1 cellular context compared by ENCODE assay signal in genomic region chr17:58391302-58391984, GRCh38.
TF ChIP-seq lines count a peak whose summit lies in the region.

No MANE protein-coding gene starts in this region.

TF ChIP-seq in HepG2, 621 proteins besides CTCF, POLR2A, EP300 and RAD21 (continued from another document and continues in another):
- TF ChIP-seq, protein P1, sequence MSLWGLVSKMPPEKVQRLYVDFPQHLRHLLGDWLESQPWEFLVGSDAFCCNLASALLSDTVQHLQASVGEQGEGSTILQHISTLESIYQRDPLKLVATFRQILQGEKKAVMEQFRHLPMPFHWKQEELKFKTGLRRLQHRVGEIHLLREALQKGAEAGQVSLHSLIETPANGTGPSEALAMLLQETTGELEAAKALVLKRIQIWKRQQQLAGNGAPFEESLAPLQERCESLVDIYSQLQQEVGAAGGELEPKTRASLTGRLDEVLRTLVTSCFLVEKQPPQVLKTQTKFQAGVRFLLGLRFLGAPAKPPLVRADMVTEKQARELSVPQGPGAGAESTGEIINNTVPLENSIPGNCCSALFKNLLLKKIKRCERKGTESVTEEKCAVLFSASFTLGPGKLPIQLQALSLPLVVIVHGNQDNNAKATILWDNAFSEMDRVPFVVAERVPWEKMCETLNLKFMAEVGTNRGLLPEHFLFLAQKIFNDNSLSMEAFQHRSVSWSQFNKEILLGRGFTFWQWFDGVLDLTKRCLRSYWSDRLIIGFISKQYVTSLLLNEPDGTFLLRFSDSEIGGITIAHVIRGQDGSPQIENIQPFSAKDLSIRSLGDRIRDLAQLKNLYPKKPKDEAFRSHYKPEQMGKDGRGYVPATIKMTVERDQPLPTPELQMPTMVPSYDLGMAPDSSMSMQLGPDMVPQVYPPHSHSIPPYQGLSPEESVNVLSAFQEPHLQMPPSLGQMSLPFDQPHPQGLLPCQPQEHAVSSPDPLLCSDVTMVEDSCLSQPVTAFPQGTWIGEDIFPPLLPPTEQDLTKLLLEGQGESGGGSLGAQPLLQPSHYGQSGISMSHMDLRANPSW (CRISPR knock-in tag; IDR thresholded peaks at IDR 0.05; ENCODE audit: borderline replicate concordance): peak; percentile 99
- peak; percentile 62; the same call in 1 of the 2 replicates for TF ChIP-seq HOXA9 (CRISPR knock-in tag; IDR thresholded peaks at IDR 0.05; ENCODE audit: borderline replicate concordance)
- peak; percentile 99 for TF ChIP-seq ERF (CRISPR knock-in tag; IDR thresholded peaks at IDR 0.05)
- TF ChIP-seq RFX3 (CRISPR knock-in tag; IDR thresholded peaks at IDR 0.05): peak; percentile 50; the same call in 1 of the 2 replicates
- peak; percentile 98 for TF ChIP-seq TARDBP (CRISPR knock-in tag; IDR thresholded peaks at IDR 0.05)
- TF ChIP-seq, protein P2, sequence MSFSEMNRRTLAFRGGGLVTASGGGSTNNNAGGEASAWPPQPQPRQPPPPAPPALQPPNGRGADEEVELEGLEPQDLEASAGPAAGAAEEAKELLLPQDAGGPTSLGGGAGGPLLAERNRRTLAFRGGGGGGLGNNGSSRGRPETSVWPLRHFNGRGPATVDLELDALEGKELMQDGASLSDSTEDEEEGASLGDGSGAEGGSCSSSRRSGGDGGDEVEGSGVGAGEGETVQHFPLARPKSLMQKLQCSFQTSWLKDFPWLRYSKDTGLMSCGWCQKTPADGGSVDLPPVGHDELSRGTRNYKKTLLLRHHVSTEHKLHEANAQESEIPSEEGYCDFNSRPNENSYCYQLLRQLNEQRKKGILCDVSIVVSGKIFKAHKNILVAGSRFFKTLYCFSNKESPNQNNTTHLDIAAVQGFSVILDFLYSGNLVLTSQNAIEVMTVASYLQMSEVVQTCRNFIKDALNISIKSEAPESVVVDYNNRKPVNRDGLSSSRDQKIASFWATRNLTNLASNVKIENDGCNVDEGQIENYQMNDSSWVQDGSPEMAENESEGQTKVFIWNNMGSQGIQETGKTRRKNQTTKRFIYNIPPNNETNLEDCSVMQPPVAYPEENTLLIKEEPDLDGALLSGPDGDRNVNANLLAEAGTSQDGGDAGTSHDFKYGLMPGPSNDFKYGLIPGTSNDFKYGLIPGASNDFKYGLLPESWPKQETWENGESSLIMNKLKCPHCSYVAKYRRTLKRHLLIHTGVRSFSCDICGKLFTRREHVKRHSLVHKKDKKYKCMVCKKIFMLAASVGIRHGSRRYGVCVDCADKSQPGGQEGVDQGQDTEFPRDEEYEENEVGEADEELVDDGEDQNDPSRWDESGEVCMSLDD (CRISPR knock-in tag; IDR thresholded peaks at IDR 0.05; ENCODE audit: borderline replicate concordance): peak; percentile 90; the same call in 1 of the 2 replicates
- TF ChIP-seq ZNF431 (CRISPR knock-in tag; IDR thresholded peaks at IDR 0.05; ENCODE audit: borderline replicate concordance, low read depth): peak; percentile 98
- TF ChIP-seq, protein P3, sequence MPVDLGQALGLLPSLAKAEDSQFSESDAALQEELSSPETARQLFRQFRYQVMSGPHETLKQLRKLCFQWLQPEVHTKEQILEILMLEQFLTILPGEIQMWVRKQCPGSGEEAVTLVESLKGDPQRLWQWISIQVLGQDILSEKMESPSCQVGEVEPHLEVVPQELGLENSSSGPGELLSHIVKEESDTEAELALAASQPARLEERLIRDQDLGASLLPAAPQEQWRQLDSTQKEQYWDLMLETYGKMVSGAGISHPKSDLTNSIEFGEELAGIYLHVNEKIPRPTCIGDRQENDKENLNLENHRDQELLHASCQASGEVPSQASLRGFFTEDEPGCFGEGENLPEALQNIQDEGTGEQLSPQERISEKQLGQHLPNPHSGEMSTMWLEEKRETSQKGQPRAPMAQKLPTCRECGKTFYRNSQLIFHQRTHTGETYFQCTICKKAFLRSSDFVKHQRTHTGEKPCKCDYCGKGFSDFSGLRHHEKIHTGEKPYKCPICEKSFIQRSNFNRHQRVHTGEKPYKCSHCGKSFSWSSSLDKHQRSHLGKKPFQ (CRISPR knock-in tag; IDR thresholded peaks at IDR 0.05; ENCODE audit: insufficient replicate concordance): peak; percentile 87
- no peak for TF ChIP-seq ZNF251 (CRISPR knock-in tag; IDR thresholded peaks at IDR 0.05)
- TF ChIP-seq ZNF180 (CRISPR knock-in tag; IDR thresholded peaks at IDR 0.05; ENCODE audit: borderline replicate concordance, low read depth): 0 out of 2 replicates have a peak, but pooled peaks have one; percentile 16
- peak; percentile 100 for TF ChIP-seq HMG20A (CRISPR knock-in tag; IDR thresholded peaks at IDR 0.05; ENCODE audit: borderline replicate concordance)
- TF ChIP-seq EHMT2 (IDR thresholded peaks at IDR 0.05; ENCODE audit: borderline replicate concordance, low read depth, low read length): peak; percentile 86; the same call in 1 of the 2 replicates
- TF ChIP-seq TOPORS (CRISPR knock-in tag; IDR thresholded peaks at IDR 0.05): no peak
- no peak for TF ChIP-seq ZFP41 (CRISPR knock-in tag; IDR thresholded peaks at IDR 0.05; ENCODE audit: borderline replicate concordance)
- TF ChIP-seq CAMTA2 (CRISPR knock-in tag; IDR thresholded peaks at IDR 0.05; ENCODE audit: borderline replicate concordance): no peak
- no peak for TF ChIP-seq EEA1 (CRISPR knock-in tag; IDR thresholded peaks at IDR 0.05; ENCODE audit: borderline replicate concordance)
- no peak for TF ChIP-seq HMGA1 (CRISPR knock-in tag; conservative IDR thresholded peaks at IDR 0.05)
- TF ChIP-seq SP1 (IDR thresholded peaks at IDR 0.05): no peak
- peak; percentile 44; the same call in 1 of the 2 replicates for TF ChIP-seq SP1 (CRISPR knock-in tag; IDR thresholded peaks at IDR 0.05)
- TF ChIP-seq PTBP1 (IDR thresholded peaks at IDR 0.05; ENCODE audit: low read depth, low read length, poor library complexity, severe bottlenecking): no peak
- no peak; the same call in 1 of the 2 replicates for TF ChIP-seq KAT2B (IDR thresholded peaks at IDR 0.05; ENCODE audit: borderline replicate concordance, low read depth, low read length)
- no peak for TF ChIP-seq NR3C1 (CRISPR knock-in tag; IDR thresholded peaks at IDR 0.05)
- TF ChIP-seq MAFG (CRISPR knock-in tag; IDR thresholded peaks at IDR 0.05): no peak
- peak; percentile 97 for TF ChIP-seq HOXA5 (CRISPR knock-in tag; IDR thresholded peaks at IDR 0.05)
- TF ChIP-seq NFIB (CRISPR knock-in tag; IDR thresholded peaks at IDR 0.05; ENCODE audit: borderline replicate concordance): peak; percentile 100
- peak; percentile 99 for TF ChIP-seq CREM (IDR thresholded peaks at IDR 0.05)
- TF ChIP-seq CREM (CRISPR knock-in tag; IDR thresholded peaks at IDR 0.05): no peak
- TF ChIP-seq CSRNP1 (CRISPR knock-in tag; IDR thresholded peaks at IDR 0.05): peak; percentile 93
- TF ChIP-seq IRF1 (CRISPR knock-in tag; IDR thresholded peaks at IDR 0.05; ENCODE audit: low read depth): no peak
- peak; percentile 52; the same call in 1 of the 2 replicates for TF ChIP-seq ZNF451 (CRISPR knock-in tag; IDR thresholded peaks at IDR 0.05)
- no peak for TF ChIP-seq CBX2 (IDR thresholded peaks at IDR 0.05; ENCODE audit: low read depth, low read length)
- TF ChIP-seq CBX2 (CRISPR knock-in tag; IDR thresholded peaks at IDR 0.05; ENCODE audit: low read depth): no peak
- no peak for TF ChIP-seq SIN3A (IDR thresholded peaks at IDR 0.05; ENCODE audit: borderline replicate concordance, low read depth, low read length)
- peak; percentile 85 for TF ChIP-seq ATF1 (CRISPR knock-in tag; IDR thresholded peaks at IDR 0.05)
- no peak for TF ChIP-seq ZBTB40 (IDR thresholded peaks at IDR 0.05)
- TF ChIP-seq ZBTB40 (CRISPR knock-in tag; IDR thresholded peaks at IDR 0.05): no peak; the same call in 1 of the 2 replicates
- TF ChIP-seq ZNF264 (CRISPR knock-in tag; IDR thresholded peaks at IDR 0.05): peak; percentile 92
- peak; percentile 87 for TF ChIP-seq KLF11 (CRISPR knock-in tag; IDR thresholded peaks at IDR 0.05)
- TF ChIP-seq ZIK1 (CRISPR knock-in tag; IDR thresholded peaks at IDR 0.05; ENCODE audit: borderline replicate concordance, low read depth): no peak
- no peak for TF ChIP-seq NRL (CRISPR knock-in tag; IDR thresholded peaks at IDR 0.05; ENCODE audit: borderline replicate concordance)
- peak; percentile 86; the same call in 1 of the 2 replicates for TF ChIP-seq ZNF766 (CRISPR knock-in tag; IDR thresholded peaks at IDR 0.05; ENCODE audit: borderline replicate concordance)
- TF ChIP-seq, protein P4, sequence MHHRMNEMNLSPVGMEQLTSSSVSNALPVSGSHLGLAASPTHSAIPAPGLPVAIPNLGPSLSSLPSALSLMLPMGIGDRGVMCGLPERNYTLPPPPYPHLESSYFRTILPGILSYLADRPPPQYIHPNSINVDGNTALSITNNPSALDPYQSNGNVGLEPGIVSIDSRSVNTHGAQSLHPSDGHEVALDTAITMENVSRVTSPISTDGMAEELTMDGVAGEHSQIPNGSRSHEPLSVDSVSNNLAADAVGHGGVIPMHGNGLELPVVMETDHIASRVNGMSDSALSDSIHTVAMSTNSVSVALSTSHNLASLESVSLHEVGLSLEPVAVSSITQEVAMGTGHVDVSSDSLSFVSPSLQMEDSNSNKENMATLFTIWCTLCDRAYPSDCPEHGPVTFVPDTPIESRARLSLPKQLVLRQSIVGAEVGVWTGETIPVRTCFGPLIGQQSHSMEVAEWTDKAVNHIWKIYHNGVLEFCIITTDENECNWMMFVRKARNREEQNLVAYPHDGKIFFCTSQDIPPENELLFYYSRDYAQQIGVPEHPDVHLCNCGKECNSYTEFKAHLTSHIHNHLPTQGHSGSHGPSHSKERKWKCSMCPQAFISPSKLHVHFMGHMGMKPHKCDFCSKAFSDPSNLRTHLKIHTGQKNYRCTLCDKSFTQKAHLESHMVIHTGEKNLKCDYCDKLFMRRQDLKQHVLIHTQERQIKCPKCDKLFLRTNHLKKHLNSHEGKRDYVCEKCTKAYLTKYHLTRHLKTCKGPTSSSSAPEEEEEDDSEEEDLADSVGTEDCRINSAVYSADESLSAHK (CRISPR knock-in tag; IDR thresholded peaks at IDR 0.05; ENCODE audit: borderline replicate concordance): 0 out of 2 replicates have a peak, but pooled peaks have one; percentile 46
- TF ChIP-seq ATF7-NPFF (CRISPR knock-in tag; IDR thresholded peaks at IDR 0.05; ENCODE audit: low read depth): peak; percentile 68
